In genomic region chr9:137229903-137230719, GRCh38 we compare ENCODE assay signal across 1 cellular context.
TF ChIP-seq lines count a peak whose summit lies in the region.

No MANE protein-coding gene starts in this region.

TF ChIP-seq in HepG2, 621 proteins besides CTCF, POLR2A, EP300 and RAD21 (continued from another document and continues in another):
- TF ChIP-seq, protein P1, sequence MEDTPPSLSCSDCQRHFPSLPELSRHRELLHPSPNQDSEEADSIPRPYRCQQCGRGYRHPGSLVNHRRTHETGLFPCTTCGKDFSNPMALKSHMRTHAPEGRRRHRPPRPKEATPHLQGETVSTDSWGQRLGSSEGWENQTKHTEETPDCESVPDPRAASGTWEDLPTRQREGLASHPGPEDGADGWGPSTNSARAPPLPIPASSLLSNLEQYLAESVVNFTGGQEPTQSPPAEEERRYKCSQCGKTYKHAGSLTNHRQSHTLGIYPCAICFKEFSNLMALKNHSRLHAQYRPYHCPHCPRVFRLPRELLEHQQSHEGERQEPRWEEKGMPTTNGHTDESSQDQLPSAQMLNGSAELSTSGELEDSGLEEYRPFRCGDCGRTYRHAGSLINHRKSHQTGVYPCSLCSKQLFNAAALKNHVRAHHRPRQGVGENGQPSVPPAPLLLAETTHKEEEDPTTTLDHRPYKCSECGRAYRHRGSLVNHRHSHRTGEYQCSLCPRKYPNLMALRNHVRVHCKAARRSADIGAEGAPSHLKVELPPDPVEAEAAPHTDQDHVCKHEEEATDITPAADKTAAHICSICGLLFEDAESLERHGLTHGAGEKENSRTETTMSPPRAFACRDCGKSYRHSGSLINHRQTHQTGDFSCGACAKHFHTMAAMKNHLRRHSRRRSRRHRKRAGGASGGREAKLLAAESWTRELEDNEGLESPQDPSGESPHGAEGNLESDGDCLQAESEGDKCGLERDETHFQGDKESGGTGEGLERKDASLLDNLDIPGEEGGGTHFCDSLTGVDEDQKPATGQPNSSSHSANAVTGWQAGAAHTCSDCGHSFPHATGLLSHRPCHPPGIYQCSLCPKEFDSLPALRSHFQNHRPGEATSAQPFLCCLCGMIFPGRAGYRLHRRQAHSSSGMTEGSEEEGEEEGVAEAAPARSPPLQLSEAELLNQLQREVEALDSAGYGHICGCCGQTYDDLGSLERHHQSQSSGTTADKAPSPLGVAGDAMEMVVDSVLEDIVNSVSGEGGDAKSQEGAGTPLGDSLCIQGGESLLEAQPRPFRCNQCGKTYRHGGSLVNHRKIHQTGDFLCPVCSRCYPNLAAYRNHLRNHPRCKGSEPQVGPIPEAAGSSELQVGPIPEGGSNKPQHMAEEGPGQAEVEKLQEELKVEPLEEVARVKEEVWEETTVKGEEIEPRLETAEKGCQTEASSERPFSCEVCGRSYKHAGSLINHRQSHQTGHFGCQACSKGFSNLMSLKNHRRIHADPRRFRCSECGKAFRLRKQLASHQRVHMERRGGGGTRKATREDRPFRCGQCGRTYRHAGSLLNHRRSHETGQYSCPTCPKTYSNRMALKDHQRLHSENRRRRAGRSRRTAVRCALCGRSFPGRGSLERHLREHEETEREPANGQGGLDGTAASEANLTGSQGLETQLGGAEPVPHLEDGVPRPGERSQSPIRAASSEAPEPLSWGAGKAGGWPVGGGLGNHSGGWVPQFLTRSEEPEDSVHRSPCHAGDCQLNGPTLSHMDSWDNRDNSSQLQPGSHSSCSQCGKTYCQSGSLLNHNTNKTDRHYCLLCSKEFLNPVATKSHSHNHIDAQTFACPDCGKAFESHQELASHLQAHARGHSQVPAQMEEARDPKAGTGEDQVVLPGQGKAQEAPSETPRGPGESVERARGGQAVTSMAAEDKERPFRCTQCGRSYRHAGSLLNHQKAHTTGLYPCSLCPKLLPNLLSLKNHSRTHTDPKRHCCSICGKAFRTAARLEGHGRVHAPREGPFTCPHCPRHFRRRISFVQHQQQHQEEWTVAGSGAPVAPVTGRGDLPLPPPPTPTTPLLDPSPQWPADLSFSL (CRISPR knock-in tag; IDR thresholded peaks at IDR 0.05), result no peak
- TF ChIP-seq DZIP1 (CRISPR knock-in tag; IDR thresholded peaks at IDR 0.05) (peak; percentile 72; the same call in 1 of the 2 replicates), ERF (CRISPR knock-in tag; IDR thresholded peaks at IDR 0.05) (no peak), TBX2 (CRISPR knock-in tag; IDR thresholded peaks at IDR 0.05; ENCODE audit: borderline replicate concordance) (peak; percentile 55; the same call in 1 of the 2 replicates), POLR2G (IDR thresholded peaks at IDR 0.05; ENCODE audit: low read depth, low read length) (peak; percentile 52; the same call in 1 of the 2 replicates), GATAD2A (CRISPR knock-in tag; IDR thresholded peaks at IDR 0.05) (0 out of 2 replicates have a peak, but pooled peaks have one; percentile 6), MAFG (CRISPR knock-in tag; IDR thresholded peaks at IDR 0.05) (no peak), KDM5B (CRISPR knock-in tag; IDR thresholded peaks at IDR 0.05; ENCODE audit: borderline replicate concordance) (no peak; the same call in 1 of the 2 replicates), ZZZ3 (CRISPR knock-in tag; IDR thresholded peaks at IDR 0.05; ENCODE audit: borderline replicate concordance) (no peak), ESRRA (CRISPR knock-in tag; IDR thresholded peaks at IDR 0.05; ENCODE audit: low read depth) (no peak), ZNF775 (CRISPR knock-in tag; IDR thresholded peaks at IDR 0.05; ENCODE audit: borderline replicate concordance) (peak; percentile 33; the same call in 1 of the 2 replicates), TFAP4 (IDR thresholded peaks at IDR 0.05; ENCODE audit: borderline replicate concordance, low read depth) (peak; percentile 52; the same call in 1 of the 2 replicates), MBNL3 (CRISPR knock-in tag; conservative IDR thresholded peaks at IDR 0.05) (no peak), ZNF350 (CRISPR knock-in tag; IDR thresholded peaks at IDR 0.05; ENCODE audit: borderline replicate concordance, low read depth) (peak; percentile 88), ZNF615 (CRISPR knock-in tag; IDR thresholded peaks at IDR 0.05; ENCODE audit: borderline replicate concordance) (no peak), ZNF337 (CRISPR knock-in tag; IDR thresholded peaks at IDR 0.05; ENCODE audit: borderline replicate concordance, low read depth) (no peak), GTF2F1 (IDR thresholded peaks at IDR 0.05; ENCODE audit: low read length) (no peak), ZBTB3 (CRISPR knock-in tag; IDR thresholded peaks at IDR 0.05; ENCODE audit: borderline replicate concordance, low read depth) (no peak), ZFP1 (CRISPR knock-in tag; IDR thresholded peaks at IDR 0.05) (no peak), LRRFIP1 (CRISPR knock-in tag; conservative IDR thresholded peaks at IDR 0.05) (no peak), MXD3 (CRISPR knock-in tag; IDR thresholded peaks at IDR 0.05) (peak; percentile 67), RFX5 (IDR thresholded peaks at IDR 0.05; ENCODE audit: low read depth, low read length) (no peak), RBM39 (IDR thresholded peaks at IDR 0.05; ENCODE audit: low read depth, low read length, poor library complexity, severe bottlenecking) (no peak), ZNF782 (CRISPR knock-in tag; IDR thresholded peaks at IDR 0.05; ENCODE audit: borderline replicate concordance) (0 out of 2 replicates have a peak, but pooled peaks have one; percentile 47), CBX2 (IDR thresholded peaks at IDR 0.05; ENCODE audit: low read depth, low read length) (no peak), CBX2 (CRISPR knock-in tag; IDR thresholded peaks at IDR 0.05; ENCODE audit: low read depth) (no peak), ZNF549 (CRISPR knock-in tag; IDR thresholded peaks at IDR 0.05) (no peak), ZNF546 (CRISPR knock-in tag; conservative IDR thresholded peaks at IDR 0.05) (no peak), ARID5B (CRISPR knock-in tag; IDR thresholded peaks at IDR 0.05) (peak; percentile 40; the same call in 1 of the 2 replicates), ZNF644 (CRISPR knock-in tag; IDR thresholded peaks at IDR 0.05; ENCODE audit: low read depth) (no peak), ZNF276 (CRISPR knock-in tag; IDR thresholded peaks at IDR 0.05; ENCODE audit: low read depth) (0 out of 2 replicates have a peak, but pooled peaks have one; percentile 32)
- TF ChIP-seq, protein P2, sequence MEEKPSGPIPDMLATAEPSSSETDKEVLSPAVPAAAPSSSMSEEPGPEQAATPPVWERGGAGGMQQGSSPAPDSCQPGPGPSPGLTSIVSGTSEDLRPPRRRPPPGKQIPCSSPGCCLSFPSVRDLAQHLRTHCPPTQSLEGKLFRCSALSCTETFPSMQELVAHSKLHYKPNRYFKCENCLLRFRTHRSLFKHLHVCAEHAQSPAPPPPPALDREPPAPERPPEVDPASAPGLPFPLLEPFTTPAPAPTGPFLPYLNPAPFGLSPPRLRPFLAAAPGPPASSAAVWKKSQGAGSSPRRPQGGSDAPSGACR (CRISPR knock-in tag; IDR thresholded peaks at IDR 0.05), result no peak
- TF ChIP-seq, protein P3, sequence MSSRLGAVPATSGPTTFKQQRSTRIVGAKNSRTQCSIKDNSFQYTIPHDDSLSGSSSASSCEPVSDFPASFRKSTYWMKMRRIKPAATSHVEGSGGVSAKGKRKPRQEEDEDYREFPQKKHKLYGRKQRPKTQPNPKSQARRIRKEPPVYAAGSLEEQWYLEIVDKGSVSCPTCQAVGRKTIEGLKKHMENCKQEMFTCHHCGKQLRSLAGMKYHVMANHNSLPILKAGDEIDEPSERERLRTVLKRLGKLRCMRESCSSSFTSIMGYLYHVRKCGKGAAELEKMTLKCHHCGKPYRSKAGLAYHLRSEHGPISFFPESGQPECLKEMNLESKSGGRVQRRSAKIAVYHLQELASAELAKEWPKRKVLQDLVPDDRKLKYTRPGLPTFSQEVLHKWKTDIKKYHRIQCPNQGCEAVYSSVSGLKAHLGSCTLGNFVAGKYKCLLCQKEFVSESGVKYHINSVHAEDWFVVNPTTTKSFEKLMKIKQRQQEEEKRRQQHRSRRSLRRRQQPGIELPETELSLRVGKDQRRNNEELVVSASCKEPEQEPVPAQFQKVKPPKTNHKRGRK (CRISPR knock-in tag; IDR thresholded peaks at IDR 0.05), result no peak
- TF ChIP-seq, protein P4, sequence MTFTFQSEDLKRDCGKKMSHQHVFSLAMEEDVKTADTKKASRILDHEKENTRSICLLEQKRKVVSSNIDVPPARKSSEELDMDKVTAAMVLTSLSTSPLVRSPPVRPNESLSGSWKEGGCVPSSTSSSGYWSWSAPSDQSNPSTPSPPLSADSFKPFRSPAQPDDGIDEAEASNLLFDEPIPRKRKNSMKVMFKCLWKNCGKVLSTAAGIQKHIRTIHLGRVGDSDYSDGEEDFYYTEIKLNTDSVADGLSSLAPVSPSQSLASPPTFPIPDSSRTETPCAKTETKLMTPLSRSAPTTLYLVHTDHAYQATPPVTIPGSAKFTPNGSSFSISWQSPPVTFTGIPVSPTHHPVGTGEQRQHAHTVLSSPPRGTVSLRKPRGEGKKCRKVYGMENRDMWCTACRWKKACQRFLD (CRISPR knock-in tag; IDR thresholded peaks at IDR 0.05; ENCODE audit: borderline replicate concordance), result no peak
